In genomic region chr3:43286115-43286885, GRCh38 we compare ENCODE assay signal across 1 cellular context.
A peak's percentile ranks its signal among the peaks of the same experiment; 100 is the strongest.
TF ChIP-seq lines count a peak whose summit lies in the region.

TSS of gene SNRK (plus strand) at chr3:43286540. CDS start at chr3:43303204, 16,664 bp downstream.

TF ChIP-seq in HepG2, 621 proteins besides CTCF, POLR2A, EP300 and RAD21 (continued from another document and continues in another):
- TF ChIP-seq NONO (IDR thresholded peaks at IDR 0.05) (no peak), NONO (CRISPR knock-in tag; conservative IDR thresholded peaks at IDR 0.05) (no peak), DNMT1 (CRISPR knock-in tag; IDR thresholded peaks at IDR 0.05) (no peak), FOXC1 (CRISPR knock-in tag; IDR thresholded peaks at IDR 0.05; ENCODE audit: borderline replicate concordance) (no peak), HNF1B (CRISPR knock-in tag; IDR thresholded peaks at IDR 0.05) (no peak), CENPT (CRISPR knock-in tag; IDR thresholded peaks at IDR 0.05; ENCODE audit: low read depth) (no peak), E2F2 (CRISPR knock-in tag; IDR thresholded peaks at IDR 0.05; ENCODE audit: borderline replicate concordance) (no peak), SNRNP70 (IDR thresholded peaks at IDR 0.05; ENCODE audit: low read depth, low read length) (no peak), ZNF737 (CRISPR knock-in tag; IDR thresholded peaks at IDR 0.05; ENCODE audit: borderline replicate concordance) (no peak), ZNF761 (CRISPR knock-in tag; conservative IDR thresholded peaks at IDR 0.05) (no peak), BCL6 (CRISPR knock-in tag; IDR thresholded peaks at IDR 0.05) (no peak), ZNF746 (CRISPR knock-in tag; IDR thresholded peaks at IDR 0.05) (no peak), GPN1 (CRISPR knock-in tag; IDR thresholded peaks at IDR 0.05; ENCODE audit: borderline replicate concordance) (no peak), ZNF674 (CRISPR knock-in tag; IDR thresholded peaks at IDR 0.05; ENCODE audit: low read depth) (no peak), ZEB1 (IDR thresholded peaks at IDR 0.05; ENCODE audit: insufficient replicate concordance, low read depth) (peak; percentile 30), BHLHE40 (IDR thresholded peaks at IDR 0.05; ENCODE audit: low read length) (no peak), ZNF570 (CRISPR knock-in tag; IDR thresholded peaks at IDR 0.05; ENCODE audit: borderline replicate concordance) (no peak), TIGD3 (CRISPR knock-in tag; IDR thresholded peaks at IDR 0.05; ENCODE audit: borderline replicate concordance) (no peak), ZFY (CRISPR knock-in tag; IDR thresholded peaks at IDR 0.05) (peak; percentile 81), ZNF576 (CRISPR knock-in tag; IDR thresholded peaks at IDR 0.05) (no peak), ZFP36L2 (CRISPR knock-in tag; IDR thresholded peaks at IDR 0.05) (no peak), NR2C2 (CRISPR knock-in tag; IDR thresholded peaks at IDR 0.05; ENCODE audit: borderline replicate concordance) (0 out of 2 replicates have a peak, but pooled peaks have one; percentile 15), ZNF547 (CRISPR knock-in tag; IDR thresholded peaks at IDR 0.05) (no peak), JUND (CRISPR knock-in tag; IDR thresholded peaks at IDR 0.05) (no peak), ATRX (CRISPR knock-in tag; IDR thresholded peaks at IDR 0.05; ENCODE audit: borderline replicate concordance) (no peak), ZHX2 (IDR thresholded peaks at IDR 0.05; ENCODE audit: low read depth) (no peak), ZHX2 (CRISPR knock-in tag; IDR thresholded peaks at IDR 0.05; ENCODE audit: borderline replicate concordance) (0 out of 2 replicates have a peak, but pooled peaks have one; percentile 11), ZNF432 (CRISPR knock-in tag; IDR thresholded peaks at IDR 0.05; ENCODE audit: borderline replicate concordance) (no peak), ZFAT (CRISPR knock-in tag; conservative IDR thresholded peaks at IDR 0.05) (no peak)
- TF ChIP-seq, protein P1, sequence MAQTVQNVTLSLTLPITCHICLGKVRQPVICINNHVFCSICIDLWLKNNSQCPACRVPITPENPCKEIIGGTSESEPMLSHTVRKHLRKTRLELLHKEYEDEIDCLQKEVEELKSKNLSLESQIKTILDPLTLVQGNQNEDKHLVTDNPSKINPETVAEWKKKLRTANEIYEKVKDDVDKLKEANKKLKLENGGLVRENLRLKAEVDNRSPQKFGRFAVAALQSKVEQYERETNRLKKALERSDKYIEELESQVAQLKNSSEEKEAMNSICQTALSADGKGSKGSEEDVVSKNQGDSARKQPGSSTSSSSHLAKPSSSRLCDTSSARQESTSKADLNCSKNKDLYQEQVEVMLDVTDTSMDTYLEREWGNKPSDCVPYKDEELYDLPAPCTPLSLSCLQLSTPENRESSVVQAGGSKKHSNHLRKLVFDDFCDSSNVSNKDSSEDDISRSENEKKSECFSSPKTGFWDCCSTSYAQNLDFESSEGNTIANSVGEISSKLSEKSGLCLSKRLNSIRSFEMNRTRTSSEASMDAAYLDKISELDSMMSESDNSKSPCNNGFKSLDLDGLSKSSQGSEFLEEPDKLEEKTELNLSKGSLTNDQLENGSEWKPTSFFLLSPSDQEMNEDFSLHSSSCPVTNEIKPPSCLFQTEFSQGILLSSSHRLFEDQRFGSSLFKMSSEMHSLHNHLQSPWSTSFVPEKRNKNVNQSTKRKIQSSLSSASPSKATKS (CRISPR knock-in tag; IDR thresholded peaks at IDR 0.05): no peak
- TF ChIP-seq, protein P2, sequence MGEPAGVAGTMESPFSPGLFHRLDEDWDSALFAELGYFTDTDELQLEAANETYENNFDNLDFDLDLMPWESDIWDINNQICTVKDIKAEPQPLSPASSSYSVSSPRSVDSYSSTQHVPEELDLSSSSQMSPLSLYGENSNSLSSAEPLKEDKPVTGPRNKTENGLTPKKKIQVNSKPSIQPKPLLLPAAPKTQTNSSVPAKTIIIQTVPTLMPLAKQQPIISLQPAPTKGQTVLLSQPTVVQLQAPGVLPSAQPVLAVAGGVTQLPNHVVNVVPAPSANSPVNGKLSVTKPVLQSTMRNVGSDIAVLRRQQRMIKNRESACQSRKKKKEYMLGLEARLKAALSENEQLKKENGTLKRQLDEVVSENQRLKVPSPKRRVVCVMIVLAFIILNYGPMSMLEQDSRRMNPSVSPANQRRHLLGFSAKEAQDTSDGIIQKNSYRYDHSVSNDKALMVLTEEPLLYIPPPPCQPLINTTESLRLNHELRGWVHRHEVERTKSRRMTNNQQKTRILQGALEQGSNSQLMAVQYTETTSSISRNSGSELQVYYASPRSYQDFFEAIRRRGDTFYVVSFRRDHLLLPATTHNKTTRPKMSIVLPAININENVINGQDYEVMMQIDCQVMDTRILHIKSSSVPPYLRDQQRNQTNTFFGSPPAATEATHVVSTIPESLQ (CRISPR knock-in tag; conservative IDR thresholded peaks at IDR 0.05): no peak
- TF ChIP-seq, protein P3, sequence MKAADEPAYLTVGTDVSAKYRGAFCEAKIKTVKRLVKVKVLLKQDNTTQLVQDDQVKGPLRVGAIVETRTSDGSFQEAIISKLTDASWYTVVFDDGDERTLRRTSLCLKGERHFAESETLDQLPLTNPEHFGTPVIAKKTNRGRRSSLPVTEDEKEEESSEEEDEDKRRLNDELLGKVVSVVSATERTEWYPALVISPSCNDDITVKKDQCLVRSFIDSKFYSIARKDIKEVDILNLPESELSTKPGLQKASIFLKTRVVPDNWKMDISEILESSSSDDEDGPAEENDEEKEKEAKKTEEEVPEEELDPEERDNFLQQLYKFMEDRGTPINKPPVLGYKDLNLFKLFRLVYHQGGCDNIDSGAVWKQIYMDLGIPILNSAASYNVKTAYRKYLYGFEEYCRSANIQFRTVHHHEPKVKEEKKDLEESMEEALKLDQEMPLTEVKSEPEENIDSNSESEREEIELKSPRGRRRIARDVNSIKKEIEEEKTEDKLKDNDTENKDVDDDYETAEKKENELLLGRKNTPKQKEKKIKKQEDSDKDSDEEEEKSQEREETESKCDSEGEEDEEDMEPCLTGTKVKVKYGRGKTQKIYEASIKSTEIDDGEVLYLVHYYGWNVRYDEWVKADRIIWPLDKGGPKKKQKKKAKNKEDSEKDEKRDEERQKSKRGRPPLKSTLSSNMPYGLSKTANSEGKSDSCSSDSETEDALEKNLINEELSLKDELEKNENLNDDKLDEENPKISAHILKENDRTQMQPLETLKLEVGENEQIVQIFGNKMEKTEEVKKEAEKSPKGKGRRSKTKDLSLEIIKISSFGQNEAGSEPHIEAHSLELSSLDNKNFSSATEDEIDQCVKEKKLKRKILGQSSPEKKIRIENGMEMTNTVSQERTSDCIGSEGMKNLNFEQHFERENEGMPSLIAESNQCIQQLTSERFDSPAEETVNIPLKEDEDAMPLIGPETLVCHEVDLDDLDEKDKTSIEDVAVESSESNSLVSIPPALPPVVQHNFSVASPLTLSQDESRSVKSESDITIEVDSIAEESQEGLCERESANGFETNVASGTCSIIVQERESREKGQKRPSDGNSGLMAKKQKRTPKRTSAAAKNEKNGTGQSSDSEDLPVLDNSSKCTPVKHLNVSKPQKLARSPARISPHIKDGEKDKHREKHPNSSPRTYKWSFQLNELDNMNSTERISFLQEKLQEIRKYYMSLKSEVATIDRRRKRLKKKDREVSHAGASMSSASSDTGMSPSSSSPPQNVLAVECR (CRISPR knock-in tag; IDR thresholded peaks at IDR 0.05; ENCODE audit: borderline replicate concordance): peak; percentile 69; the same call in 1 of the 2 replicates
- TF ChIP-seq, protein P4, sequence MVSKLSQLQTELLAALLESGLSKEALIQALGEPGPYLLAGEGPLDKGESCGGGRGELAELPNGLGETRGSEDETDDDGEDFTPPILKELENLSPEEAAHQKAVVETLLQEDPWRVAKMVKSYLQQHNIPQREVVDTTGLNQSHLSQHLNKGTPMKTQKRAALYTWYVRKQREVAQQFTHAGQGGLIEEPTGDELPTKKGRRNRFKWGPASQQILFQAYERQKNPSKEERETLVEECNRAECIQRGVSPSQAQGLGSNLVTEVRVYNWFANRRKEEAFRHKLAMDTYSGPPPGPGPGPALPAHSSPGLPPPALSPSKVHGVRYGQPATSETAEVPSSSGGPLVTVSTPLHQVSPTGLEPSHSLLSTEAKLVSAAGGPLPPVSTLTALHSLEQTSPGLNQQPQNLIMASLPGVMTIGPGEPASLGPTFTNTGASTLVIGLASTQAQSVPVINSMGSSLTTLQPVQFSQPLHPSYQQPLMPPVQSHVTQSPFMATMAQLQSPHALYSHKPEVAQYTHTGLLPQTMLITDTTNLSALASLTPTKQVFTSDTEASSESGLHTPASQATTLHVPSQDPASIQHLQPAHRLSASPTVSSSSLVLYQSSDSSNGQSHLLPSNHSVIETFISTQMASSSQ (IDR thresholded peaks at IDR 0.05; ENCODE audit: low read depth): no peak
- TF ChIP-seq, protein P4 (CRISPR knock-in tag; IDR thresholded peaks at IDR 0.05; ENCODE audit: borderline replicate concordance): 0 out of 2 replicates have a peak, but pooled peaks have one; percentile 14
